Comparison of ENCODE assay signal across 22 cellular contexts in the genomic region with DNA sequence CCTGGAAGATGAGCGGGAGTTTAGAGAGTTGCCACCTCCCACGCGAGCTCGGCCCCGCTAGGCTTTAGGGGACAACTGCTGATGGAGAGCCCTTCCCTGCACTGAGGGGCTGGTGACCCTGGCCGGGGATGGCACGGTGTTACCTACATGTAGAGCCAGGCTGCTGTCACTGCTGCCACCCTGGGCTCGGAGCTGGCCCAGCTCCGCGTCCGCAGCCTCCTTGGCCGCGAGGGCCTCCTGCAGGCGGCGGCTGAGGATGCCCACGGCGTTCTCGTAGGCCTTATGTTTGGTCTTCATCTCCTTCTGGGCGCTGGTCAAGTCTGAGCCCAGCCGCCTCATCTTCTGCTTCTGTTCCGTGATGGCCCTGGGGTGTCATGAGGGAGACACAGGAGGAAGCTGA. TPM values are rescaled to one million over a fixed set of nuclear protein-coding genes. Genes with fewer than 3 reads are reported as not detected.
A peak's percentile ranks its signal among the peaks of the same experiment; 100 is the strongest.
DNase-seq lines count a peak whose midpoint lies in the region; ATAC-seq, FAIRE-seq and TF ChIP-seq lines count a peak whose summit lies in the region.
"Had no signal": no experiment of that assay in that cellular context is flagged by ENCODE, and none has a peak within 500 bp of the region (broad histone marks: within the 10 kb centered on the region; RNA-seq: fewer than 3 reads in every experiment).

No MANE protein-coding gene starts in this region.

- H3K4me3 ChIP-seq in HepG2 (replicated peaks in 1 of 3; ENCODE audit: insufficient read depth in 1 of 3, low read depth in 2 of 3, low read length in 3 of 3): no peak overlapping the region
- H3K4me3 ChIP-seq in right lobe of liver: no peak overlapping the region
- no peak overlapping the region for H3K4me3 ChIP-seq in WERI-Rb-1 (ENCODE audit: low read depth, low read length)
- no peak overlapping the region for H3K4me3 ChIP-seq in trophoblast cell (ENCODE audit: low read depth, low read length)
- H3K4me3 ChIP-seq in lower leg skin (ENCODE audit: low read depth, poor library complexity, severe bottlenecking): no peak overlapping the region

- peaks cover 19% of the 10 kb centered on the region for H3K27me3 Mint-ChIP-seq in endothelial cell (ENCODE audit: unreplicated experiment)
- H3K27me3 Mint-ChIP-seq: CD4-positive, alpha-beta T cell; IgD-negative memory B cell had no signal

- no peak overlapping the region for H4K91ac ChIP-seq in trophoblast cell (ENCODE audit: low read depth, low read length)

- no peak for TF ChIP-seq POLR2A in HepG2 (IDR thresholded peaks at IDR 0.05; ENCODE audit: insufficient read depth in 1 of 2, low read depth in 2 of 2, low read length in 2 of 2)
- TF ChIP-seq POLR2A in right lobe of liver (IDR thresholded peaks at IDR 0.05): no peak
- TF ChIP-seq POLR2A in lower leg skin (IDR thresholded peaks at IDR 0.05): no peak

- H3K4ac ChIP-seq in trophoblast cell (ENCODE audit: low read depth, low read length): no peak overlapping the region

- H3K4me2 ChIP-seq in HepG2 (ENCODE audit: low read depth, low read length) (no peak overlapping the region), trophoblast cell (ENCODE audit: low read length) (no peak overlapping the region)

- H3K36me3 ChIP-seq in HepG2 (replicated peaks in 1 of 2; ENCODE audit: control insufficient read depth in 1 of 2, insufficient read depth in 2 of 2, low read length in 2 of 2) (peaks cover 36 to 72% of the 10 kb centered on the region in 2 experiments), right lobe of liver (peaks cover 0 to 67% (median 26%) of the 10 kb centered on the region in 4 donors), WERI-Rb-1 (peaks cover 66% of the 10 kb centered on the region), trophoblast cell (ENCODE audit: control insufficient read depth in 1 of 2, insufficient read depth in 2 of 2, low read length in 2 of 2) (peaks cover 82 to 85% of the 10 kb centered on the region in 2 experiments)

- no peak overlapping the region for H4K12ac ChIP-seq in trophoblast cell (ENCODE audit: low read depth, low read length)

- no peaks in the 10 kb centered on the region for H3K79me1 ChIP-seq in trophoblast cell (ENCODE audit: low read length)

- no peak overlapping the region for H2BK5ac ChIP-seq in trophoblast cell (ENCODE audit: low read depth, low read length, poor library complexity)

- peak overlapping the region; percentile 37 for H3K18ac ChIP-seq in trophoblast cell (ENCODE audit: low read length)

- TF ChIP-seq EP300 in HepG2 (IDR thresholded peaks at IDR 0.05; ENCODE audit: low read depth in 2 of 2, low read length in 2 of 2): no peak
- TF ChIP-seq EP300 in HepG2 (CRISPR knock-in tag; IDR thresholded peaks at IDR 0.05; ENCODE audit: borderline replicate concordance): no peak

- 94% methylated on average over 12 of the region's 21 CpGs for WGBS in HepG2 (ENCODE audit: low lambda C conversion rate)
- 0% methylated on average over 1 of the region's 21 CpGs for WGBS in right lobe of liver (ENCODE audit: insufficient coverage, low coverage, low lambda C conversion rate, missing lambda C conversion rate)
- WGBS in trophoblast cell (ENCODE audit: extremely low coverage, insufficient coverage, insufficient read length): no CpG with 5 or more reads among the region's 21 CpGs
- WGBS in lower leg skin, 2 donors: 91 to 95% methylated on average over 21 of the region's 21 CpGs

- peaks cover 55% of the 10 kb centered on the region for H3K36me3 Mint-ChIP-seq in endothelial cell (ENCODE audit: low read depth, unreplicated experiment)

- POLR2A ChIA-PET in HepG2 (lab: Yijun Ruan, JAX): no interaction called here

- no peak for TF ChIP-seq RAD21 in HepG2 (CRISPR knock-in tag; IDR thresholded peaks at IDR 0.05)

- no TSS peak for BruUV-seq in HepG2 (replicated peaks; lab: Mats Ljungman, UMichigan)

- no peaks in the 10 kb centered on the region for H3K9me3 Mint-ChIP-seq in endothelial cell (ENCODE audit: unreplicated experiment)
- H3K9me3 Mint-ChIP-seq: CD4-positive, alpha-beta T cell; HFFc6; IgD-negative memory B cell had no signal

- FAIRE-seq in HepG2 (lab: Jason Lieb, UNC): no peak
- FAIRE-seq: A204.1, D721Med, G401.6, GM12891, HTR-8/SVneo had no signal

- no peak for TF ChIP-seq CTCF in HepG2 (CRISPR knock-in tag; IDR thresholded peaks at IDR 0.05)
- no peak for TF ChIP-seq CTCF in right lobe of liver (IDR thresholded peaks at IDR 0.05)
- no peak for TF ChIP-seq CTCF in WERI-Rb-1 (IDR thresholded peaks at IDR 0.05; ENCODE audit: low read depth, low read length)
- TF ChIP-seq CTCF in endothelial cell (IDR thresholded peaks at IDR 0.05; ENCODE audit: unreplicated experiment): no peak
- TF ChIP-seq CTCF in lower leg skin (IDR thresholded peaks at IDR 0.05): no peak

- H2AFZ ChIP-seq in HepG2 (ENCODE audit: low read length): no peak overlapping the region
- H2AFZ ChIP-seq in trophoblast cell (ENCODE audit: insufficient read depth, low read length, poor library complexity): no peak overlapping the region

- H3K4me1 ChIP-seq in HepG2 (ENCODE audit: insufficient read depth, low read length) (no peaks in the 10 kb centered on the region), right lobe of liver (no peaks in the 10 kb centered on the region), trophoblast cell (ENCODE audit: control insufficient read depth in 1 of 2, insufficient read depth in 2 of 2, low read length in 2 of 2) (no peaks in the 10 kb centered on the region)
- H3K4me1 ChIP-seq: Caco-2 had no signal

- peak overlapping the region; percentile 76 for H3K4me3 Mint-ChIP-seq in endothelial cell (ENCODE audit: unreplicated experiment)
- H3K4me3 Mint-ChIP-seq: CD4-positive, alpha-beta T cell; HFFc6; IgD-negative memory B cell had no signal

- no peak overlapping the region for H2AK5ac ChIP-seq in trophoblast cell (ENCODE audit: low read length)

- DNase-seq in HepG2 (ENCODE audit: low spot score) (no peak), right lobe of liver (no peak), WERI-Rb-1 (no peak), endothelial cell (ENCODE audit: low spot score) (no peak), trophoblast cell (no peak), AG08395 (ENCODE audit: low spot score) (no peak), lower leg skin (ENCODE audit: low spot score in 2 of 2) (no peak)
- DNase-seq: ACHN; AML-193; Caco-2; CD4-positive, alpha-beta T cell; GOT3; H7; HFFc6 had no signal

- intact Hi-C loops in HepG2 (cut with micrococcal nuclease; ENCODE audit: unreplicated experiment): no loop called here
- intact Hi-C loops in right lobe of liver (cut with DNase I): no loop called here
- intact Hi-C loops in lower leg skin (cut with DNase I; ENCODE audit: low total_unique reads): no loop called here

- H3K27ac Mint-ChIP-seq in endothelial cell (ENCODE audit: unreplicated experiment): peak overlapping the region; percentile 30
- H3K27ac Mint-ChIP-seq: CD4-positive, alpha-beta T cell; HFFc6 had no signal

- in situ Hi-C loops in HepG2 (cut with HindIII; ENCODE audit: extremely low pct_ligation_motif_present, low pct_unique_long_range_greater_than_20kb): no loop called here

- no peak overlapping the region for H3K14ac ChIP-seq in trophoblast cell (ENCODE audit: low read length)

- no peak overlapping the region for H2BK120ac ChIP-seq in trophoblast cell (ENCODE audit: insufficient read depth, low read length, poor library complexity)

- no peaks in the 10 kb centered on the region for H3K9me3 ChIP-seq in HepG2 (ENCODE audit: low read length)
- no peaks in the 10 kb centered on the region for H3K9me3 ChIP-seq in right lobe of liver
- no peaks in the 10 kb centered on the region for H3K9me3 ChIP-seq in WERI-Rb-1 (ENCODE audit: severe bottlenecking)
- H3K9me3 ChIP-seq in trophoblast cell (ENCODE audit: insufficient read depth, low read depth, low read length): peaks cover 12% of the 10 kb centered on the region
- H3K9me3 ChIP-seq: Caco-2 had no signal

- H3K4me1 Mint-ChIP-seq in endothelial cell (ENCODE audit: unreplicated experiment): peaks cover 4% of the 10 kb centered on the region

- no peak overlapping the region for H3K9ac ChIP-seq in HepG2 (ENCODE audit: insufficient read depth, low read depth, low read length)
- H3K9ac ChIP-seq in trophoblast cell (ENCODE audit: low read length): no peak overlapping the region

- no peaks in the 10 kb centered on the region for H4K20me1 ChIP-seq in HepG2 (ENCODE audit: insufficient read depth, low read length)

- H3K27me3 ChIP-seq in HepG2 (ENCODE audit: control insufficient read depth in 1 of 2, insufficient read depth in 2 of 2, low read length in 2 of 2) (no peaks in the 10 kb centered on the region; a peak in 1 of 5 replicates), right lobe of liver (no peaks in the 10 kb centered on the region), WERI-Rb-1 (ENCODE audit: insufficient read depth, low read depth, severe bottlenecking) (no peaks in the 10 kb centered on the region), trophoblast cell (ENCODE audit: insufficient read depth, low read length) (no peaks in the 10 kb centered on the region)

- no peak overlapping the region for H3K27ac ChIP-seq in HepG2 (ENCODE audit: extremely low read length, insufficient read depth, low read length)
- H3K27ac ChIP-seq in right lobe of liver: no peak overlapping the region
- peak overlapping the region; percentile 72 for H3K27ac ChIP-seq in WERI-Rb-1
- no peak overlapping the region for H3K27ac ChIP-seq in trophoblast cell (ENCODE audit: low read depth, low read length)
- H3K27ac ChIP-seq: C4-2B had no signal

- no peak overlapping the region for H4K8ac ChIP-seq in trophoblast cell (ENCODE audit: low read depth, low read length)

- no peak for ATAC-seq in HepG2
- ATAC-seq in right lobe of liver: no peak
- ATAC-seq in HG03442 (IDR thresholded peaks at IDR 0.05; ENCODE audit: unreplicated experiment): no peak

- CTCF ChIA-PET in HepG2 (lab: Yijun Ruan, JAX; ENCODE audit: low intra/inter-chr PET ratio, low total read pairs): no interaction called here

- H2BK12ac ChIP-seq in trophoblast cell (ENCODE audit: low read length): no peak overlapping the region

- no peak overlapping the region for H3K23ac ChIP-seq in trophoblast cell (ENCODE audit: low read length)

- H3K79me2 ChIP-seq in HepG2 (ENCODE audit: insufficient read depth, low read length) (no peaks in the 10 kb centered on the region), trophoblast cell (ENCODE audit: control insufficient read depth, insufficient read depth, low read length, poor library complexity) (no peaks in the 10 kb centered on the region)

RNA-seq across cellular contexts. Expression of a gene that starts 24.6 kb away (rescaled TPM):
- total RNA-seq in HepG2 (2016; rRNA removed; fragmentation: Illumina TruSeq; extraction: Trizol): 16.2 and 35.3 TPM in 2 replicates
- total RNA-seq in HepG2 (2016; cell fraction: cytosol; rRNA removed; fragmentation: Illumina TruSeq; extraction: Trizol; ENCODE audit: low read depth): 20.1 and 20.5 TPM in 2 replicates
- 14.0 and 36.7 TPM in 2 replicates for total RNA-seq in HepG2 (2016; cell fraction: insoluble cytoplasmic fraction; rRNA removed; fragmentation: Illumina TruSeq; extraction: Trizol)
- total RNA-seq in HepG2 (2016; cell fraction: membrane; rRNA removed; fragmentation: Illumina TruSeq; extraction: Trizol): 16.8 and 21.8 TPM in 2 replicates
- total RNA-seq in HepG2 (2016; cell fraction: nucleus; rRNA removed; fragmentation: Illumina TruSeq; extraction: Trizol): 62.3 and 64.4 TPM in 2 replicates
- 37.1 and 51.2 TPM in 2 replicates for polyA plus RNA-seq in HepG2 (2011; rRNA removed)
- 23.3 and 24.4 TPM in 2 replicates for polyA plus RNA-seq in HepG2 (2011; cell fraction: cytosol; rRNA removed)
- polyA plus RNA-seq in HepG2 (2011; cell fraction: nucleus; rRNA removed): 163 and 166 TPM in 2 replicates
- 30.1 and 31.6 TPM in 2 replicates for polyA plus RNA-seq in HepG2 (2012)
- 3.0 and 3.4 TPM in 2 replicates for polyA plus RNA-seq in HepG2 (2016; cell fraction: cytosol; fragmentation: Illumina TruSeq; extraction: Trizol; ENCODE audit: low read depth)
- polyA plus RNA-seq in HepG2 (2016; cell fraction: insoluble cytoplasmic fraction; fragmentation: Illumina TruSeq; extraction: Trizol; ENCODE audit: low read depth): 12.3 and 14.0 TPM in 2 replicates
- 7.1 and 7.4 TPM in 2 replicates for polyA plus RNA-seq in HepG2 (2016; cell fraction: membrane; fragmentation: Illumina TruSeq; extraction: Trizol; ENCODE audit: low read depth)
- 129 and 136 TPM in 2 replicates for polyA plus RNA-seq in HepG2 (2016; cell fraction: nucleus; fragmentation: Illumina TruSeq; extraction: Trizol; ENCODE audit: insufficient read depth, low read depth)
- polyA minus RNA-seq in HepG2 (2011; rRNA and poly(A)+ RNA removed; ENCODE audit: low replicate concordance): 183 and 431 TPM in 2 replicates
- polyA minus RNA-seq in HepG2 (2011; cell fraction: cytosol; rRNA and poly(A)+ RNA removed): 26.3 and 37.6 TPM in 2 replicates
- 111 and 121 TPM in 2 replicates for polyA minus RNA-seq in HepG2 (2011; cell fraction: nucleus; rRNA and poly(A)+ RNA removed)
- 10 to 100 TPM; 13.9 to 25.1 (median 15.7) TPM for total RNA-seq in right lobe of liver
- total RNA-seq in endothelial cell (ENCODE audit: unreplicated experiment): 96.2 TPM
- polyA plus RNA-seq in trophoblast cell (2013): 46.0 and 50.2 TPM in 2 replicates
- 10 to 100 TPM; 57.9 to 94.5 (median 60.5) TPM for total RNA-seq in lower leg skin

RNA-seq across cellular contexts. Expression of a gene that starts 42.5 kb away (rescaled TPM):
- total RNA-seq in HepG2 (2016; rRNA removed; fragmentation: Illumina TruSeq; extraction: Trizol) (36.0 and 43.0 TPM in 2 replicates), right lobe of liver (10 to 100 TPM; 15.7 to 37.5 (median 22.8) TPM), endothelial cell (ENCODE audit: unreplicated experiment) (44.3 TPM), lower leg skin (10 to 100 TPM; 44.5 to 81.0 (median 74.7) TPM)
- 15.6 and 17.8 TPM in 2 replicates for total RNA-seq in HepG2 (2016; cell fraction: cytosol; rRNA removed; fragmentation: Illumina TruSeq; extraction: Trizol; ENCODE audit: low read depth)
- 31.7 and 41.8 TPM in 2 replicates for total RNA-seq in HepG2 (2016; cell fraction: insoluble cytoplasmic fraction; rRNA removed; fragmentation: Illumina TruSeq; extraction: Trizol)
- 26.6 and 27.1 TPM in 2 replicates for total RNA-seq in HepG2 (2016; cell fraction: membrane; rRNA removed; fragmentation: Illumina TruSeq; extraction: Trizol)
- 40.4 and 48.3 TPM in 2 replicates for total RNA-seq in HepG2 (2016; cell fraction: nucleus; rRNA removed; fragmentation: Illumina TruSeq; extraction: Trizol)
- 22.0 and 22.7 TPM in 2 replicates for polyA plus RNA-seq in HepG2 (2011; rRNA removed)
- 17.7 and 27.7 TPM in 2 replicates for polyA plus RNA-seq in HepG2 (2011; cell fraction: cytosol; rRNA removed)
- 63.9 and 77.3 TPM in 2 replicates for polyA plus RNA-seq in HepG2 (2011; cell fraction: nucleus; rRNA removed)
- 10.9 and 13.5 TPM in 2 replicates for polyA plus RNA-seq in HepG2 (2012)
- 9.3 and 9.4 TPM in 2 replicates for polyA plus RNA-seq in HepG2 (2016; cell fraction: cytosol; fragmentation: Illumina TruSeq; extraction: Trizol; ENCODE audit: low read depth)
- 14.3 and 16.9 TPM in 2 replicates for polyA plus RNA-seq in HepG2 (2016; cell fraction: insoluble cytoplasmic fraction; fragmentation: Illumina TruSeq; extraction: Trizol; ENCODE audit: low read depth)
- polyA plus RNA-seq in HepG2 (2016; cell fraction: membrane; fragmentation: Illumina TruSeq; extraction: Trizol; ENCODE audit: low read depth): 9.7 and 12.3 TPM in 2 replicates
- 48.3 and 55.7 TPM in 2 replicates for polyA plus RNA-seq in HepG2 (2016; cell fraction: nucleus; fragmentation: Illumina TruSeq; extraction: Trizol; ENCODE audit: insufficient read depth, low read depth)
- 38.7 and 87.6 TPM in 2 replicates for polyA minus RNA-seq in HepG2 (2011; rRNA and poly(A)+ RNA removed; ENCODE audit: low replicate concordance)
- polyA minus RNA-seq in HepG2 (2011; cell fraction: cytosol; rRNA and poly(A)+ RNA removed): 27.6 and 33.4 TPM in 2 replicates
- polyA minus RNA-seq in HepG2 (2011; cell fraction: nucleus; rRNA and poly(A)+ RNA removed): 40.3 and 67.0 TPM in 2 replicates
- polyA plus RNA-seq in trophoblast cell (2013): 24.5 and 26.4 TPM in 2 replicates
